Comparison of ENCODE assay signal across 17 cellular contexts in genomic region chr12:98697209-98697608, GRCh38. TPM values are rescaled to one million over a fixed set of nuclear protein-coding genes. Genes with fewer than 3 reads are reported as not detected.
DNase-seq lines count a peak whose midpoint lies in the region; ATAC-seq and TF ChIP-seq lines count a peak whose summit lies in the region.
"Had no signal": no experiment of that assay in that cellular context is flagged by ENCODE, and none has a peak within 500 bp of the region (broad histone marks: within the 10 kb centered on the region; RNA-seq: fewer than 3 reads in every experiment).

No MANE protein-coding gene starts in this region.

- no peak overlapping the region for H3K27ac ChIP-seq in CD8-positive, alpha-beta T cell (ENCODE audit: low read depth, low read length)
- peak overlapping the region; percentile 31 for H3K27ac ChIP-seq in neutrophil
- H3K27ac ChIP-seq: BLaER1 treated with 17β-estradiol and CSF1 and Interleukin-3, amounts not matched to agents 10 nM and 100 nM had no signal

- no peaks in the 10 kb centered on the region for H3K9me3 ChIP-seq in CD8-positive, alpha-beta T cell (ENCODE audit: low read length)
- no peaks in the 10 kb centered on the region for H3K9me3 ChIP-seq in neutrophil
- H3K9me3 ChIP-seq: BLaER1 treated with 17β-estradiol and CSF1 and Interleukin-3, amounts not matched to agents 10 nM and 100 nM had no signal

- H3K27me3 ChIP-seq in CD8-positive, alpha-beta T cell (ENCODE audit: insufficient read depth, low read length): no peaks in the 10 kb centered on the region
- no peaks in the 10 kb centered on the region for H3K27me3 ChIP-seq in neutrophil
- H3K27me3 ChIP-seq: BLaER1 treated with 17β-estradiol and CSF1 and Interleukin-3, amounts not matched to agents 10 nM and 100 nM had no signal

- H3K4me3 Mint-ChIP-seq in activated T-cell treated with anti-CD3 and anti-CD28 coated beads, Interleukin-2, amount 50 U/mL, for 24 hours: no peak overlapping the region
- H3K4me3 Mint-ChIP-seq in activated T-cell treated with anti-CD3 and anti-CD28 coated beads, Interleukin-2, amount 50 U/mL, for 4 hours: no peak overlapping the region
- H3K4me3 Mint-ChIP-seq in CD8-positive, alpha-beta T cell: no peak overlapping the region
- H3K4me3 Mint-ChIP-seq in activated T-helper 17 cell treated with anti-CD3 and anti-CD28 coated beads, Interleukin-2, amount 50 U/mL, for 72 hours: no peak overlapping the region

- H3K9me3 Mint-ChIP-seq in activated T-cell treated with anti-CD3 and anti-CD28 coated beads, Interleukin-2, amount 50 U/mL, for 24 hours: no peaks in the 10 kb centered on the region
- no peaks in the 10 kb centered on the region for H3K9me3 Mint-ChIP-seq in activated T-cell treated with anti-CD3 and anti-CD28 coated beads, Interleukin-2, amount 50 U/mL, for 4 hours
- no peaks in the 10 kb centered on the region for H3K9me3 Mint-ChIP-seq in CD8-positive, alpha-beta T cell
- H3K9me3 Mint-ChIP-seq in activated T-helper 17 cell treated with anti-CD3 and anti-CD28 coated beads, Interleukin-2, amount 50 U/mL, for 72 hours: no peaks in the 10 kb centered on the region

- no peak for ATAC-seq in activated T-cell treated with anti-CD3 and anti-CD28 coated beads, Interleukin-2, amount 50 U/mL, for 4 hours
- no peak for ATAC-seq in CD8-positive, alpha-beta T cell
- peak; percentile 65 for ATAC-seq in activated T-helper 17 cell treated with anti-CD3 and anti-CD28 coated beads, Interleukin-2, amount 50 U/mL, for 72 hours (replicated peaks)
- ATAC-seq: Right ventricle myocardium inferior had no signal

- peaks cover 63% of the 10 kb centered on the region for H3K36me3 Mint-ChIP-seq in activated T-cell treated with anti-CD3 and anti-CD28 coated beads, Interleukin-2, amount 50 U/mL, for 24 hours (ENCODE audit: low read depth)
- peaks cover 42% of the 10 kb centered on the region for H3K36me3 Mint-ChIP-seq in activated T-cell treated with anti-CD3 and anti-CD28 coated beads, Interleukin-2, amount 50 U/mL, for 4 hours (ENCODE audit: insufficient read depth)
- peaks cover 71% of the 10 kb centered on the region for H3K36me3 Mint-ChIP-seq in CD8-positive, alpha-beta T cell
- peaks cover 68% of the 10 kb centered on the region for H3K36me3 Mint-ChIP-seq in activated T-helper 17 cell treated with anti-CD3 and anti-CD28 coated beads, Interleukin-2, amount 50 U/mL, for 72 hours (ENCODE audit: low read depth)

- no peak for TF ChIP-seq CTCF in CD8-positive, alpha-beta T cell (IDR thresholded peaks at IDR 0.05)
- TF ChIP-seq CTCF in neutrophil (IDR thresholded peaks at IDR 0.05): no peak

- no peak overlapping the region for H3K4me3 ChIP-seq in CD8-positive, alpha-beta T cell (ENCODE audit: low read depth, low read length)
- H3K4me3 ChIP-seq in neutrophil (ENCODE audit: low read depth in 1 of 2, low read length in 1 of 2): no peak overlapping the region
- H3K4me3 ChIP-seq: BLaER1 treated with 17β-estradiol and CSF1 and Interleukin-3, amounts not matched to agents 10 nM and 100 nM had no signal

- no peaks in the 10 kb centered on the region for H3K4me1 ChIP-seq in CD8-positive, alpha-beta T cell (ENCODE audit: insufficient read depth, low read length)
- H3K4me1 ChIP-seq in neutrophil (ENCODE audit: control insufficient read depth in 1 of 2, insufficient read depth in 1 of 2, low read depth in 1 of 2, low read length in 1 of 2): peaks cover 34 to 39% of the 10 kb centered on the region in 2 experiments

- H3K4me1 Mint-ChIP-seq in activated T-cell treated with anti-CD3 and anti-CD28 coated beads, Interleukin-2, amount 50 U/mL, for 24 hours (ENCODE audit: low read depth): peaks cover 14% of the 10 kb centered on the region
- H3K4me1 Mint-ChIP-seq in activated T-cell treated with anti-CD3 and anti-CD28 coated beads, Interleukin-2, amount 50 U/mL, for 4 hours (ENCODE audit: low read depth): peaks cover 9% of the 10 kb centered on the region
- H3K4me1 Mint-ChIP-seq in CD8-positive, alpha-beta T cell (ENCODE audit: low read depth): peaks cover 12% of the 10 kb centered on the region
- H3K4me1 Mint-ChIP-seq in activated T-helper 17 cell treated with anti-CD3 and anti-CD28 coated beads, Interleukin-2, amount 50 U/mL, for 72 hours: peaks cover 9% of the 10 kb centered on the region

- intact Hi-C loops in CD8-positive, alpha-beta T cell (cut with DNase I, micrococcal nuclease): loop anchor here in 1 of 2 experiments (5.0 to 10.0 kb wide), 2 partner anchors 300 to 1858 kb away; no protein-coding TSS in a partner anchor

- POLR2A ChIA-PET in CD8-positive, alpha-beta T cell (lab: Charles Lee): interaction anchor here (0.6 kb wide), 1 partner anchor 1509 kb away, joined by 3 read pairs; no protein-coding TSS in a partner anchor

- H3K36me3 ChIP-seq in CD8-positive, alpha-beta T cell (ENCODE audit: insufficient read depth, low read length): no peaks in the 10 kb centered on the region
- peaks cover 77% of the 10 kb centered on the region for H3K36me3 ChIP-seq in neutrophil

- CTCF ChIA-PET in CD8-positive, alpha-beta T cell (lab: Charles Lee): no interaction called here

- DNase-seq in activated T-cell treated with anti-CD3 and anti-CD28 coated beads, Interleukin-2, amount 50 U/mL, for 24 hours: no peak
- no peak for DNase-seq in activated T-cell treated with anti-CD3 and anti-CD28 coated beads, Interleukin-2, amount 50 U/mL, for 4 hours
- no peak for DNase-seq in CD8-positive, alpha-beta T cell
- DNase-seq in NCI-H1417 treated with DMSO at 0.1 percent for 48 hours (lab: John Stamatoyannopoulos, UW): no peak
- no peak for DNase-seq in iPS-NIHi7 (ENCODE audit: extremely low spot score)
- DNase-seq: COR-L47, DMS 273 treated with DMSO at 0.1 percent for 48 hours, DND-41, NCI-H1417, NCI-H187 treated with DMSO at 0.1 percent for 48 hours, NCI-H2227 treated with DMSO at 0.1 percent for 48 hours, NCI-H510A treated with DMSO at 0.1 percent for 48 hours, NCI-H774 had no signal

- peak overlapping the region; percentile 9 for H3K27ac Mint-ChIP-seq in activated T-cell treated with anti-CD3 and anti-CD28 coated beads, Interleukin-2, amount 50 U/mL, for 24 hours
- peak overlapping the region; percentile 55 for H3K27ac Mint-ChIP-seq in CD8-positive, alpha-beta T cell
- peak overlapping the region; percentile 12 for H3K27ac Mint-ChIP-seq in activated T-helper 17 cell treated with anti-CD3 and anti-CD28 coated beads, Interleukin-2, amount 50 U/mL, for 72 hours

- no peaks in the 10 kb centered on the region for H3K27me3 Mint-ChIP-seq in activated T-cell treated with anti-CD3 and anti-CD28 coated beads, Interleukin-2, amount 50 U/mL, for 24 hours
- no peaks in the 10 kb centered on the region for H3K27me3 Mint-ChIP-seq in activated T-cell treated with anti-CD3 and anti-CD28 coated beads, Interleukin-2, amount 50 U/mL, for 4 hours (ENCODE audit: low read depth)
- no peaks in the 10 kb centered on the region for H3K27me3 Mint-ChIP-seq in CD8-positive, alpha-beta T cell (ENCODE audit: low read depth)
- no peaks in the 10 kb centered on the region for H3K27me3 Mint-ChIP-seq in activated T-helper 17 cell treated with anti-CD3 and anti-CD28 coated beads, Interleukin-2, amount 50 U/mL, for 72 hours

RNA-seq across cellular contexts. Expression of gene APAF1, which starts 52.1 kb away (rescaled TPM):
- 1 to 10 TPM; 4.8 to 9.2 (median 6.6) TPM for total RNA-seq in activated T-cell treated with anti-CD3 and anti-CD28 coated beads, Interleukin-2, amount 50 U/mL, for 4 hours
- 10 to 100 TPM; 10.5 to 11.9 TPM for total RNA-seq in CD8-positive, alpha-beta T cell
- 10 to 100 TPM; 32.7 to 36.4 TPM for total RNA-seq in activated T-helper 17 cell treated with anti-CD3 and anti-CD28 coated beads, Interleukin-2, amount 50 U/mL, for 72 hours

RNA-seq across cellular contexts. Expression of gene IKBIP, which starts 52.6 kb away (rescaled TPM):
- 10 to 100 TPM; 12.0 to 14.5 (median 12.6) TPM for total RNA-seq in activated T-cell treated with anti-CD3 and anti-CD28 coated beads, Interleukin-2, amount 50 U/mL, for 4 hours
- total RNA-seq in CD8-positive, alpha-beta T cell: 1 to 10 TPM; 1.4 to 1.9 TPM
- 10 to 100 TPM; 28.6 to 36.5 TPM for total RNA-seq in activated T-helper 17 cell treated with anti-CD3 and anti-CD28 coated beads, Interleukin-2, amount 50 U/mL, for 72 hours

Comparison
In these comparisons a context has a peak if more than half of its experiments do, and no peak if none do; other contexts are left out.
1. RNA of gene IKBIP, which starts 52.6 kb away (total RNA-seq): 28.6 to 36.5 TPM in activated T-helper 17 cell treated with anti-CD3 and anti-CD28 coated beads, Interleukin-2, amount 50 U/mL, for 72 hours and 12.0 to 14.5 TPM in activated T-cell treated with anti-CD3 and anti-CD28 coated beads, Interleukin-2, amount 50 U/mL, for 4 hours; 1.4 to 1.9 TPM in CD8-positive, alpha-beta T cell; every median in the first group is over 4 times any median in the second.
2. Peak in every context shown above with its lines, with median percentiles within 50 percentile points of each other: H3K27ac Mint-ChIP-seq.